Comparison of ENCODE assay signal across 8 cellular contexts in the genomic region with DNA sequence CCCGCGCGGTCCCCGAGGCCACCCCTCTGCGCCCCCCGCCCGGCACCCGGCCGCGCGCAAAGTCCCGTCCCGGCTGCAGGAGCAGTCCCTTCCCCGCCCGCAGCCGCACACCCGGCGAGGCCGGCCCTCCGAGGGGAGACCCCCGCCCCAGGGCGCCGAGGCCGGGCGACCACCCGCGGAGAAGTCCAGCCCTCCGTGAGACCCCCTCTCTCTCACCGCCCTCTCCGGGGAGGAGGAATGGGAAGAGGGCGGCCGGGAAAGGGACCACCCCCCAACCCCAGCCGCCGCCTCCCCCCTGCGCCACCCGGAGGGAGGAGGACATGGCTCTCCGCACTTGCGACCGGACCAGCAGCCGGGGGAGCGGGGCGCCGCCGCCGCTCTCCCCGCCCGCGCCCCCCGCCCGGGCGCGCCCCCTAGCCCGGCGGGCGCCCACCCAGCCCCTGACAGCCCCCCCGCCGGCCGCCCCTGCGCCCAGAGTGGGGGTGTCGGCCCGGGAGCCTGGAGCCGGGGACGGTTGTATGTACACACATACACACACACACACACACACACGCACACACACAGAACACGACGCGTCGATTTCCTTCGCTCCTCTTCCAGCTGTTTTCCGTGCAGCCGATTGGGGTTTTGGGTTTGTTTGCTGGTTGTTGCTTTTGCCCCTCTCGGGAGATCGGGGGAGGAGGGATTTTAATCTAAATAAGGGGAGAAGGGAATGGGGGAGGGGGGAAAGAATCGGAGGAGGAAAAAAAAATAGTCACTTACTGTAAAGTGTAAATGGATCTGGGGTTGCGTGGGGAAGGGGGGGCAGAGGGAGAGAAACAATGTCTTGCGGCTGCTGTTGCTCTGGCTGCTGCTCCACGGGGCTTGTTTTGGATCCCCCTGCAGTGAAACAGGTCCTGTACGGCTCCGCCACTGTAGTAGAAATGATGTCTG. TPM values are rescaled to one million over a fixed set of nuclear protein-coding genes. Genes with fewer than 3 reads are reported as not detected.
A peak's percentile ranks its signal among the peaks of the same experiment; 100 is the strongest.
DNase-seq lines count a peak whose midpoint lies in the region; ATAC-seq, FAIRE-seq and TF ChIP-seq lines count a peak whose summit lies in the region.

A gene (minus strand): TSS at position 925 of the 933 bp plus-strand sequence.

- peak within 1 kb of the TSS; percentile 99 for H3K27ac Mint-ChIP-seq in CD8-positive, alpha-beta T cell
- peak within 1 kb of the TSS; percentile 94 for H3K27ac Mint-ChIP-seq in neural progenitor cell
- H3K27ac Mint-ChIP-seq in type B pancreatic cell, result peak within 1 kb of the TSS; percentile 93

- H3K9ac ChIP-seq in neural progenitor cell, result no peak within 1 kb of the TSS

- TF ChIP-seq CTCF in CD8-positive, alpha-beta T cell (IDR thresholded peaks at IDR 0.05), result no peak
- TF ChIP-seq CTCF in neural progenitor cell (IDR thresholded peaks at IDR 0.05) (no peak), type B pancreatic cell (conservative IDR thresholded peaks at IDR 0.05) (no peak)

- POLR2A ChIA-PET in CD8-positive, alpha-beta T cell (lab: Charles Lee), result interaction anchor here (0.7 to 3.1 kb wide), 16 partner anchors 10 to 581 kb away, joined by 3 to 23 read pairs (median 4); no protein-coding TSS in a partner anchor

- peak within 1 kb of the TSS; percentile 93 for H3K27ac ChIP-seq in CD8-positive, alpha-beta T cell (ENCODE audit: low read depth, low read length)
- H3K27ac ChIP-seq in neural progenitor cell, result no peak within 1 kb of the TSS

- no peaks in the 10 kb centered on the region for H3K27me3 Mint-ChIP-seq in CD8-positive, alpha-beta T cell (ENCODE audit: low read depth)
- H3K27me3 Mint-ChIP-seq in neural progenitor cell (ENCODE audit: insufficient read depth, low read depth) (peaks cover 10% of the 10 kb centered on the region), type B pancreatic cell (no peaks in the 10 kb centered on the region)

- peak within 1 kb of the TSS; percentile 84 for H3K4me2 ChIP-seq in neural progenitor cell

- peak within 1 kb of the TSS; percentile 79 for H3K4me3 ChIP-seq in CD8-positive, alpha-beta T cell (ENCODE audit: low read depth, low read length)
- peak within 1 kb of the TSS; percentile 80 for H3K4me3 ChIP-seq in neural progenitor cell

- no peak for FAIRE-seq in H54 (lab: Jason Lieb, UNC)

- peaks cover 14% of the 10 kb centered on the region for H3K36me3 Mint-ChIP-seq in CD8-positive, alpha-beta T cell
- H3K36me3 Mint-ChIP-seq in neural progenitor cell (no peaks in the 10 kb centered on the region), type B pancreatic cell (no peaks in the 10 kb centered on the region)

- ATAC-seq in CD8-positive, alpha-beta T cell, result peak; percentile 35

- peak within 1 kb of the TSS; percentile 98 for H2AFZ ChIP-seq in neural progenitor cell (replicated peaks)

- no peaks in the 10 kb centered on the region for H3K9me3 Mint-ChIP-seq in CD8-positive, alpha-beta T cell
- no peaks in the 10 kb centered on the region for H3K9me3 Mint-ChIP-seq in neural progenitor cell
- H3K9me3 Mint-ChIP-seq in type B pancreatic cell, result no peaks in the 10 kb centered on the region

- H4K20me1 ChIP-seq in neural progenitor cell (ENCODE audit: low read depth), result peaks cover 23% of the 10 kb centered on the region

- peaks cover 38% of the 10 kb centered on the region for H3F3A ChIP-seq in neural progenitor cell (ENCODE audit: low read depth)

- H3K79me2 ChIP-seq in neural progenitor cell (ENCODE audit: low read depth), result no peaks in the 10 kb centered on the region

- H3K36me3 ChIP-seq in CD8-positive, alpha-beta T cell (ENCODE audit: insufficient read depth, low read length), result no peaks in the 10 kb centered on the region
- H3K36me3 ChIP-seq in neural progenitor cell, result no peaks in the 10 kb centered on the region

- H3K4me3 Mint-ChIP-seq in CD8-positive, alpha-beta T cell, result peak within 1 kb of the TSS; percentile 97
- H3K4me3 Mint-ChIP-seq in neural progenitor cell, result peak within 1 kb of the TSS; percentile 98
- peak within 1 kb of the TSS; percentile 96 for H3K4me3 Mint-ChIP-seq in type B pancreatic cell

- DNase-seq in CD8-positive, alpha-beta T cell, result peak; percentile 20 to 75 (median 46)
- DNase-seq in H54 (ENCODE audit: insufficient read length, low spot score), result peak; percentile 38
- peak in 3 of 4 experiments; percentile 26 to 45 (median 34) for DNase-seq in activated naive CD4-positive, alpha-beta T cell (lab: John Stamatoyannopoulos, UW)
- DNase-seq in germinal center (ENCODE audit: low spot score), result peak; percentile 43
- DNase-seq in neural progenitor cell (ENCODE audit: low spot score), result peak; percentile 77
- DNase-seq in type B pancreatic cell (ENCODE audit: extremely low spot score, unreplicated experiment), result peak; percentile 78
- no peak for DNase-seq in cerebellar nuclear complex (lab: John Stamatoyannopoulos, UW)

- H3K27me3 ChIP-seq in CD8-positive, alpha-beta T cell (ENCODE audit: insufficient read depth, low read length), result no peaks in the 10 kb centered on the region
- H3K27me3 ChIP-seq in neural progenitor cell, result peaks cover 51% of the 10 kb centered on the region

- no peaks in the 10 kb centered on the region for H3K9me3 ChIP-seq in CD8-positive, alpha-beta T cell (ENCODE audit: low read length)
- no peaks in the 10 kb centered on the region for H3K9me3 ChIP-seq in neural progenitor cell (ENCODE audit: low read depth)

- CTCF ChIA-PET in CD8-positive, alpha-beta T cell (lab: Charles Lee), result interaction anchor here (1.2 to 4.1 kb wide), 6 partner anchors 9 to 439 kb away, joined by 3 to 29 read pairs (median 10); no protein-coding TSS in a partner anchor

- H3K4me1 Mint-ChIP-seq in CD8-positive, alpha-beta T cell (ENCODE audit: low read depth), result peaks cover 59% of the 10 kb centered on the region
- peaks cover 35% of the 10 kb centered on the region for H3K4me1 Mint-ChIP-seq in neural progenitor cell
- H3K4me1 Mint-ChIP-seq in type B pancreatic cell (ENCODE audit: unreplicated experiment), result peaks cover 48% of the 10 kb centered on the region

- peaks cover 30% of the 10 kb centered on the region for H3K4me1 ChIP-seq in CD8-positive, alpha-beta T cell (ENCODE audit: insufficient read depth, low read length)
- peaks cover 20% of the 10 kb centered on the region for H3K4me1 ChIP-seq in neural progenitor cell

- no peak for TF ChIP-seq POLR2A in H54 (IDR thresholded peaks at IDR 0.05; ENCODE audit: low read depth, low read length)

- intact Hi-C loops in CD8-positive, alpha-beta T cell (cut with DNase I, micrococcal nuclease), result loop anchor here (1.0 to 10.0 kb wide), 15 partner anchors 8 to 1514 kb away; a partner anchor contains a TSS

TF ChIP-seq in PFSK-1, 5 proteins besides CTCF, POLR2A, EP300 and RAD21:
- peak; percentile 94 for TF ChIP-seq TAF1 (IDR thresholded peaks at IDR 0.05; ENCODE audit: borderline replicate concordance, insufficient read depth, low read length)
- TF ChIP-seq, protein P1, sequence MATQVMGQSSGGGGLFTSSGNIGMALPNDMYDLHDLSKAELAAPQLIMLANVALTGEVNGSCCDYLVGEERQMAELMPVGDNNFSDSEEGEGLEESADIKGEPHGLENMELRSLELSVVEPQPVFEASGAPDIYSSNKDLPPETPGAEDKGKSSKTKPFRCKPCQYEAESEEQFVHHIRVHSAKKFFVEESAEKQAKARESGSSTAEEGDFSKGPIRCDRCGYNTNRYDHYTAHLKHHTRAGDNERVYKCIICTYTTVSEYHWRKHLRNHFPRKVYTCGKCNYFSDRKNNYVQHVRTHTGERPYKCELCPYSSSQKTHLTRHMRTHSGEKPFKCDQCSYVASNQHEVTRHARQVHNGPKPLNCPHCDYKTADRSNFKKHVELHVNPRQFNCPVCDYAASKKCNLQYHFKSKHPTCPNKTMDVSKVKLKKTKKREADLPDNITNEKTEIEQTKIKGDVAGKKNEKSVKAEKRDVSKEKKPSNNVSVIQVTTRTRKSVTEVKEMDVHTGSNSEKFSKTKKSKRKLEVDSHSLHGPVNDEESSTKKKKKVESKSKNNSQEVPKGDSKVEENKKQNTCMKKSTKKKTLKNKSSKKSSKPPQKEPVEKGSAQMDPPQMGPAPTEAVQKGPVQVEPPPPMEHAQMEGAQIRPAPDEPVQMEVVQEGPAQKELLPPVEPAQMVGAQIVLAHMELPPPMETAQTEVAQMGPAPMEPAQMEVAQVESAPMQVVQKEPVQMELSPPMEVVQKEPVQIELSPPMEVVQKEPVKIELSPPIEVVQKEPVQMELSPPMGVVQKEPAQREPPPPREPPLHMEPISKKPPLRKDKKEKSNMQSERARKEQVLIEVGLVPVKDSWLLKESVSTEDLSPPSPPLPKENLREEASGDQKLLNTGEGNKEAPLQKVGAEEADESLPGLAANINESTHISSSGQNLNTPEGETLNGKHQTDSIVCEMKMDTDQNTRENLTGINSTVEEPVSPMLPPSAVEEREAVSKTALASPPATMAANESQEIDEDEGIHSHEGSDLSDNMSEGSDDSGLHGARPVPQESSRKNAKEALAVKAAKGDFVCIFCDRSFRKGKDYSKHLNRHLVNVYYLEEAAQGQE (IDR thresholded peaks at IDR 0.05; ENCODE audit: insufficient read depth in 1 of 2, low read depth in 2 of 2, low read length in 2 of 2), result peak in 1 of 2 experiments; percentile 29; a peak in 1 of 4 replicates
- TF ChIP-seq SIN3A (IDR thresholded peaks at IDR 0.05; ENCODE audit: borderline replicate concordance, insufficient read depth, low read length), result peak; percentile 89; the same call in 1 of the 2 replicates
- peak; percentile 98 for TF ChIP-seq POLR2AphosphoS5 (IDR thresholded peaks at IDR 0.05; ENCODE audit: low read depth, low read length)
- TF ChIP-seq FOXP2 (optimal IDR thresholded peaks at IDR 0.05; ENCODE audit: borderline replicate concordance, extremely low read depth, extremely low read length, insufficient read depth), result peak; percentile 6

RNA-seq across cellular contexts. Expression of the gene that starts here (rescaled TPM):
- total RNA-seq in CD8-positive, alpha-beta T cell, result 10 to 100 TPM; 73.3 to 81.1 TPM
- 50.9 TPM for polyA plus RNA-seq in PFSK-1 (2012; ENCODE audit: insufficient read length, low read depth)
- 2.8 and 3.6 TPM in 2 replicates for total RNA-seq in neural progenitor cell (ENCODE audit: low replicate concordance)
- total RNA-seq in type B pancreatic cell (ENCODE audit: low replicate concordance), result 33.7 and 35.1 TPM in 2 replicates

Comparison
In these comparisons a context has a peak if more than half of its experiments do, and no peak if none do; other contexts are left out.
1. DNase-seq: peak in CD8-positive, alpha-beta T cell (7 of 7), H54 (single experiment), activated naive CD4-positive, alpha-beta T cell (3 of 4), germinal center (single experiment), neural progenitor cell (single experiment) and type B pancreatic cell (single experiment); none in cerebellar nuclear complex (0 of 2).
2. Peak in every context shown above with its lines, with median percentiles within 50 percentile points of each other: H3K27ac Mint-ChIP-seq and H3K4me3 Mint-ChIP-seq.